In genomic region chr9:89442981-89443817, GRCh38 we compare ENCODE assay signal across 1 cellular context.
TF ChIP-seq lines count a peak whose summit lies in the region.

No MANE protein-coding gene starts in this region.

TF ChIP-seq in GM12878, 131 proteins besides CTCF, POLR2A, EP300 and RAD21 (continued from another document):
- TF ChIP-seq, protein P1, sequence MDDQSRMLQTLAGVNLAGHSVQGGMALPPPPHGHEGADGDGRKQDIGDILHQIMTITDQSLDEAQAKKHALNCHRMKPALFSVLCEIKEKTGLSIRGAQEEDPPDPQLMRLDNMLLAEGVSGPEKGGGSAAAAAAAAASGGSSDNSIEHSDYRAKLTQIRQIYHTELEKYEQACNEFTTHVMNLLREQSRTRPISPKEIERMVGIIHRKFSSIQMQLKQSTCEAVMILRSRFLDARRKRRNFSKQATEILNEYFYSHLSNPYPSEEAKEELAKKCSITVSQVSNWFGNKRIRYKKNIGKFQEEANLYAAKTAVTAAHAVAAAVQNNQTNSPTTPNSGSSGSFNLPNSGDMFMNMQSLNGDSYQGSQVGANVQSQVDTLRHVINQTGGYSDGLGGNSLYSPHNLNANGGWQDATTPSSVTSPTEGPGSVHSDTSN (IDR thresholded peaks at IDR 0.05; ENCODE audit: insufficient replicate concordance, low read depth, low read length): no peak
- TF ChIP-seq, protein P2, sequence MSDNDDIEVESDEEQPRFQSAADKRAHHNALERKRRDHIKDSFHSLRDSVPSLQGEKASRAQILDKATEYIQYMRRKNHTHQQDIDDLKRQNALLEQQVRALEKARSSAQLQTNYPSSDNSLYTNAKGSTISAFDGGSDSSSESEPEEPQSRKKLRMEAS (IDR thresholded peaks at IDR 0.05; ENCODE audit: low read depth, low read length): no peak
- TF ChIP-seq IKZF1 (conservative IDR thresholded peaks at IDR 0.05): 0 out of 2 replicates have a peak, but pooled peaks have one; percentile 30
- TF ChIP-seq, protein P3, sequence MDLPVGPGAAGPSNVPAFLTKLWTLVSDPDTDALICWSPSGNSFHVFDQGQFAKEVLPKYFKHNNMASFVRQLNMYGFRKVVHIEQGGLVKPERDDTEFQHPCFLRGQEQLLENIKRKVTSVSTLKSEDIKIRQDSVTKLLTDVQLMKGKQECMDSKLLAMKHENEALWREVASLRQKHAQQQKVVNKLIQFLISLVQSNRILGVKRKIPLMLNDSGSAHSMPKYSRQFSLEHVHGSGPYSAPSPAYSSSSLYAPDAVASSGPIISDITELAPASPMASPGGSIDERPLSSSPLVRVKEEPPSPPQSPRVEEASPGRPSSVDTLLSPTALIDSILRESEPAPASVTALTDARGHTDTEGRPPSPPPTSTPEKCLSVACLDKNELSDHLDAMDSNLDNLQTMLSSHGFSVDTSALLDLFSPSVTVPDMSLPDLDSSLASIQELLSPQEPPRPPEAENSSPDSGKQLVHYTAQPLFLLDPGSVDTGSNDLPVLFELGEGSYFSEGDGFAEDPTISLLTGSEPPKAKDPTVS (IDR thresholded peaks at IDR 0.05; ENCODE audit: low read depth, low read length): no peak
- no peak for TF ChIP-seq BRCA1 (IDR thresholded peaks at IDR 0.05; ENCODE audit: low read depth, low read length)
- no peak for TF ChIP-seq ZNF384 (IDR thresholded peaks at IDR 0.05; ENCODE audit: borderline replicate concordance, low read depth, low read length)
- no peak for TF ChIP-seq DPF2 (IDR thresholded peaks at IDR 0.05)
- no peak for TF ChIP-seq PML (IDR thresholded peaks at IDR 0.05; ENCODE audit: low read length)
- TF ChIP-seq BMI1 (IDR thresholded peaks at IDR 0.05; ENCODE audit: borderline replicate concordance): no peak
- TF ChIP-seq ETV6 (conservative IDR thresholded peaks at IDR 0.05 in 1 of 2, IDR thresholded peaks at IDR 0.05 in 1 of 2; ENCODE audit: borderline replicate concordance in 1 of 2, low read depth in 1 of 2): no peak
- TF ChIP-seq, protein P4, sequence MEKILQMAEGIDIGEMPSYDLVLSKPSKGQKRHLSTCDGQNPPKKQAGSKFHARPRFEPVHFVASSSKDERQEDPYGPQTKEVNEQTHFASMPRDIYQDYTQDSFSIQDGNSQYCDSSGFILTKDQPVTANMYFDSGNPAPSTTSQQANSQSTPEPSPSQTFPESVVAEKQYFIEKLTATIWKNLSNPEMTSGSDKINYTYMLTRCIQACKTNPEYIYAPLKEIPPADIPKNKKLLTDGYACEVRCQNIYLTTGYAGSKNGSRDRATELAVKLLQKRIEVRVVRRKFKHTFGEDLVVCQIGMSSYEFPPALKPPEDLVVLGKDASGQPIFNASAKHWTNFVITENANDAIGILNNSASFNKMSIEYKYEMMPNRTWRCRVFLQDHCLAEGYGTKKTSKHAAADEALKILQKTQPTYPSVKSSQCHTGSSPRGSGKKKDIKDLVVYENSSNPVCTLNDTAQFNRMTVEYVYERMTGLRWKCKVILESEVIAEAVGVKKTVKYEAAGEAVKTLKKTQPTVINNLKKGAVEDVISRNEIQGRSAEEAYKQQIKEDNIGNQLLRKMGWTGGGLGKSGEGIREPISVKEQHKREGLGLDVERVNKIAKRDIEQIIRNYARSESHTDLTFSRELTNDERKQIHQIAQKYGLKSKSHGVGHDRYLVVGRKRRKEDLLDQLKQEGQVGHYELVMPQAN (conservative IDR thresholded peaks at IDR 0.05): no peak
- TF ChIP-seq MEF2B (IDR thresholded peaks at IDR 0.05; ENCODE audit: partially characterized antibody, poor library complexity, severe bottlenecking): peak; percentile 59
- no peak for TF ChIP-seq NBN (IDR thresholded peaks at IDR 0.05)
- 0 out of 2 replicates have a peak, but pooled peaks have one; percentile 8 for TF ChIP-seq EED (IDR thresholded peaks at IDR 0.05; ENCODE audit: low read depth)
